8 cellular contexts compared by ENCODE assay signal in the genomic region with DNA sequence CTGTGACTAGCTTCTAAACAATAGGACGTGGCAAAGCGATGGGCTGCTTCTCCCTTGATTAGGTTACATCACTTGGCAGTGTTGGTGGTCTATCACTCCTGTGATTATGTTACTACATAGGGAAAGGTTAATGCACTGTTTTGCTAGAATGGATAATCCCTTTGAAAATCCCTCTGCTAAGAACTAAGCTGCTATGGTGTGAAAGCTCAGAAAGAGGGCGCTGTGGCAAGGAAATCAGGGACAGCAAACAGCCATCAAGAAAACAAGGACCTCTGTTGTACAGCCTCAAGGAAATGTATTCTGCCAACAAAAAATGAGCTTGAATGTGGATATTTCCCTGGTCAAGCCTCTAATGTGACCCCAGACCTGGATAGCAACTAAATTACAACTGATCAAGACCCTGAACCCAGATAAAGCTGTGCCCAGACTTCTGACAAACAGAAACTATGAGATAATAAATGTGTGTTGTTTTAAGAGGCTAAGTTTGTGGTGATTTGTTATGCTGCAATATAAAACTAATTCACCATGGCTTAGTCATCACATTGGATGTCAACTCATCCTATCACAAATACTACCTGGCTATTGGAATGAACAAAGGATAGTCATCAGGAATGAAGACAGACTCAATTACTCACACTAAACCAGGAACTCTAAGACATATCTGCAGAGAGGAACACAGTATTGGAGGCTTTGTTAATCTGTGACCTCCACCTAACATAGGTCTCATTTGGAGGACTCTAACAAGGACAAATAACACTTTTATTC.
DNase-seq lines count a peak whose midpoint lies in the region; ATAC-seq and TF ChIP-seq lines count a peak whose summit lies in the region.

No MANE protein-coding gene starts in this region.

- no peak overlapping the region for H3K27ac Mint-ChIP-seq in activated CD4-positive, alpha-beta T cell treated with anti-CD3 and anti-CD28 coated beads for 36 hours

- no peaks in the 10 kb centered on the region for H3K36me3 ChIP-seq in OCI-LY3 (replicated peaks; ENCODE audit: low read depth, low read length)

- no peak overlapping the region for H2AFZ ChIP-seq in OCI-LY3 (ENCODE audit: low read depth, low read length)

- no peaks in the 10 kb centered on the region for H3K27me3 Mint-ChIP-seq in activated CD4-positive, alpha-beta T cell treated with anti-CD3 and anti-CD28 coated beads for 36 hours

- no peak overlapping the region for H3K27ac ChIP-seq in OCI-LY3 (ENCODE audit: low read length)

- H3K4me1 ChIP-seq in OCI-LY3 (ENCODE audit: low read length) = no peaks in the 10 kb centered on the region

- H3K9ac ChIP-seq in OCI-LY3 (ENCODE audit: low read length) = no peak overlapping the region

- POLR2A ChIA-PET in activated CD4-positive, alpha-beta T cell treated with anti-CD3 and anti-CD28 coated beads for 36 hours (lab: Charles Lee) = no interaction called here

- no peaks in the 10 kb centered on the region for H3K9me3 ChIP-seq in OCI-LY3 (ENCODE audit: insufficient read depth, low read length)

- no peaks in the 10 kb centered on the region for H4K20me1 ChIP-seq in OCI-LY3 (ENCODE audit: insufficient read depth, low read length)

- peak; percentile 4 for DNase-seq in activated CD4-positive, alpha-beta T cell treated with anti-CD3 and anti-CD28 coated beads for 36 hours
- no peak for DNase-seq in activated CD4-positive, alpha-beta T cell treated with anti-CD3 and anti-CD28 coated beads for 48 hours
- DNase-seq in fibroblast of the aortic adventitia (ENCODE audit: low read depth) = peak; percentile 27
- peak; percentile 68 for DNase-seq in superior temporal gyrus (ENCODE audit: extremely low spot score)
- DNase-seq in occipital lobe (lab: John Stamatoyannopoulos, UW) = no peak
- no peak for DNase-seq in omental fat pad (ENCODE audit: low spot score)

- H3K27me3 ChIP-seq in OCI-LY3 (ENCODE audit: low read depth, low read length) = no peaks in the 10 kb centered on the region

- peak; percentile 16; the same call in 1 of the 2 replicates for TF ChIP-seq CTCF in OCI-LY3 (IDR thresholded peaks at IDR 0.05; ENCODE audit: low read depth, low read length)
- peak; percentile 40 for TF ChIP-seq CTCF in fibroblast of the aortic adventitia (IDR thresholded peaks at IDR 0.05; ENCODE audit: insufficient read depth, low read length)
- no peak for TF ChIP-seq CTCF in omental fat pad (IDR thresholded peaks at IDR 0.05)

- no peak for ATAC-seq in activated CD4-positive, alpha-beta T cell treated with anti-CD3 and anti-CD28 coated beads for 36 hours
- ATAC-seq in GM21381 (IDR thresholded peaks at IDR 0.05; ENCODE audit: unreplicated experiment) (no peak), omental fat pad (ENCODE audit: low FRiP score) (no peak)

- H3K4me2 ChIP-seq in OCI-LY3 (ENCODE audit: low read length) = no peak overlapping the region

- intact Hi-C loops in activated CD4-positive, alpha-beta T cell treated with anti-CD3 and anti-CD28 coated beads for 36 hours (cut with DNase I, micrococcal nuclease) = no loop called here

- CTCF ChIA-PET in activated CD4-positive, alpha-beta T cell treated with anti-CD3 and anti-CD28 coated beads for 36 hours (lab: Charles Lee) = interaction anchor here (0.7 kb wide), 2 partner anchors 573 to 1883 kb away, joined by 3 to 4 read pairs; no protein-coding TSS in a partner anchor

- H3K4me3 ChIP-seq in OCI-LY3 (ENCODE audit: low read length) (no peak overlapping the region), fibroblast of the aortic adventitia (ENCODE audit: low read depth, low read length) (no peak overlapping the region)

- H3K36me3 Mint-ChIP-seq in activated CD4-positive, alpha-beta T cell treated with anti-CD3 and anti-CD28 coated beads for 36 hours (ENCODE audit: low read depth) = no peaks in the 10 kb centered on the region

- no peak overlapping the region for H3K4me3 Mint-ChIP-seq in activated CD4-positive, alpha-beta T cell treated with anti-CD3 and anti-CD28 coated beads for 36 hours

- no peaks in the 10 kb centered on the region for H3K79me2 ChIP-seq in OCI-LY3 (ENCODE audit: low read length)

- H3K4me1 Mint-ChIP-seq in activated CD4-positive, alpha-beta T cell treated with anti-CD3 and anti-CD28 coated beads for 36 hours = no peaks in the 10 kb centered on the region

- no peaks in the 10 kb centered on the region for H3K9me3 Mint-ChIP-seq in activated CD4-positive, alpha-beta T cell treated with anti-CD3 and anti-CD28 coated beads for 36 hours (ENCODE audit: low read depth)

Comparison
In these comparisons a context has a peak if more than half of its experiments do, and no peak if none do; other contexts are left out.
1. DNase-seq: peak in activated CD4-positive, alpha-beta T cell treated with anti-CD3 and anti-CD28 coated beads for 36 hours (single experiment), fibroblast of the aortic adventitia (single experiment) and superior temporal gyrus (single experiment); none in activated CD4-positive, alpha-beta T cell treated with anti-CD3 and anti-CD28 coated beads for 48 hours (single experiment), occipital lobe (single experiment) and omental fat pad (single experiment).
2. CTCF ChIP-seq: peak in OCI-LY3 (single experiment) and fibroblast of the aortic adventitia (single experiment); none in omental fat pad (0 of 3).